ENCODE assay signal across 8 cellular contexts in genomic region chr12:546920-547845, GRCh38.
DNase-seq lines count a peak whose midpoint lies in the region; ATAC-seq and TF ChIP-seq lines count a peak whose summit lies in the region.

No MANE protein-coding gene starts in this region.

- no peaks in the 10 kb centered on the region for H3F3A ChIP-seq in SK-N-SH (replicated peaks; ENCODE audit: insufficient read depth)

- in situ Hi-C loops in G401 (cut with HindIII; ENCODE audit: low sequenced_read_pairs), result no loop called here

- TF ChIP-seq RAD21 in SK-N-SH (IDR thresholded peaks at IDR 0.05; ENCODE audit: low read length), result peak; percentile 97

- intact Hi-C loops in left ventricle myocardium inferior (cut with micrococcal nuclease), result loop anchor here (5.0 kb wide), 1 partner anchor 100 kb away; no protein-coding TSS in a partner anchor

- no peaks in the 10 kb centered on the region for H3K9me2 ChIP-seq in SK-N-SH

- ATAC-seq in GM21515 (IDR thresholded peaks at IDR 0.05; ENCODE audit: unreplicated experiment), result no peak

- no peak overlapping the region for H3K27ac Mint-ChIP-seq in activated naive CD8-positive, alpha-beta T cell treated with anti-CD3 and anti-CD28 coated beads for 36 hours

- DNase-seq in G401 (ENCODE audit: low spot score) (peak; percentile 55), SK-N-SH (peak; percentile 96), left ventricle myocardium inferior (peak; percentile 62), retinal pigment epithelial cell (ENCODE audit: low read depth) (no peak), SHP77 (lab: John Stamatoyannopoulos, UW) (no peak)
- peak; percentile 78 for DNase-seq in activated naive CD8-positive, alpha-beta T cell treated with anti-CD3 and anti-CD28 coated beads for 36 hours

- H3K36me3 ChIP-seq in KMS-11 (ENCODE audit: insufficient read depth) (no peaks in the 10 kb centered on the region), SK-N-SH (replicated peaks in 1 of 2; ENCODE audit: control insufficient read depth in 1 of 2, insufficient read depth in 2 of 2, low read length in 1 of 2) (no peaks in the 10 kb centered on the region), left ventricle myocardium inferior (no peaks in the 10 kb centered on the region)

- peaks cover 6% of the 10 kb centered on the region for H3K4me1 ChIP-seq in KMS-11 (ENCODE audit: low read depth, poor library complexity, severe bottlenecking)
- H3K4me1 ChIP-seq in SK-N-SH (ENCODE audit: control insufficient read depth in 1 of 2, insufficient read depth in 2 of 2, low read depth in 1 of 2, low read length in 1 of 2), result peaks cover 0 to 13% of the 10 kb centered on the region in 2 experiments; a peak in 1 of 4 replicates
- H3K4me1 ChIP-seq in left ventricle myocardium inferior, result peaks cover 65% of the 10 kb centered on the region

- H3K9ac ChIP-seq in KMS-11 (no peak overlapping the region), SK-N-SH (no peak overlapping the region)

- no peak overlapping the region for H3K4me3 Mint-ChIP-seq in activated naive CD8-positive, alpha-beta T cell treated with anti-CD3 and anti-CD28 coated beads for 36 hours

- H3K27me3 ChIP-seq in KMS-11 (ENCODE audit: insufficient read depth, low read depth), result no peaks in the 10 kb centered on the region
- H3K27me3 ChIP-seq in SK-N-SH (ENCODE audit: insufficient read depth), result no peaks in the 10 kb centered on the region; the same call in 1 of the 2 replicates
- peaks cover 14% of the 10 kb centered on the region for H3K27me3 ChIP-seq in left ventricle myocardium inferior (ENCODE audit: low read depth)

- no peak overlapping the region for H3K4me3 ChIP-seq in KMS-11 (IDR thresholded peaks at IDR 0.05; ENCODE audit: insufficient read depth, low read depth, low read length)
- H3K4me3 ChIP-seq in SK-N-SH (ENCODE audit: low read depth in 2 of 2, low read length in 1 of 2), result peak overlapping the region; percentile 28 to 49
- no peak overlapping the region for H3K4me3 ChIP-seq in left ventricle myocardium inferior
- no peak overlapping the region for H3K4me3 ChIP-seq in retinal pigment epithelial cell (ENCODE audit: low read length)

- peaks cover 16% of the 10 kb centered on the region for H3K4me1 Mint-ChIP-seq in activated naive CD8-positive, alpha-beta T cell treated with anti-CD3 and anti-CD28 coated beads for 36 hours

- peaks cover 29% of the 10 kb centered on the region for H3K27me3 Mint-ChIP-seq in activated naive CD8-positive, alpha-beta T cell treated with anti-CD3 and anti-CD28 coated beads for 36 hours

- TF ChIP-seq EP300 in SK-N-SH (IDR thresholded peaks at IDR 0.05; ENCODE audit: borderline replicate concordance in 1 of 2, low read depth in 1 of 2, low read length in 1 of 2), result peak in 1 of 2 experiments; percentile 66; a peak in 2 of 4 replicates

- POLR2A ChIA-PET in SK-N-SH (lab: Yijun Ruan, JAX), result no interaction called here

- H3K36me3 Mint-ChIP-seq in activated naive CD8-positive, alpha-beta T cell treated with anti-CD3 and anti-CD28 coated beads for 36 hours, result no peaks in the 10 kb centered on the region

- peak overlapping the region; percentile 11 for H2AFZ ChIP-seq in KMS-11 (ENCODE audit: low read depth)
- H2AFZ ChIP-seq in SK-N-SH (ENCODE audit: low read depth), result no peak overlapping the region

- H3K9me3 ChIP-seq in SK-N-SH (no peaks in the 10 kb centered on the region), left ventricle myocardium inferior (replicated peaks) (no peaks in the 10 kb centered on the region)

- WGBS in SK-N-SH (ENCODE audit: low lambda C conversion rate), result 18% methylated on average over 40 of the region's 44 CpGs

- H4K20me1 ChIP-seq in KMS-11 (ENCODE audit: insufficient read depth), result no peaks in the 10 kb centered on the region
- H4K20me1 ChIP-seq in SK-N-SH (ENCODE audit: insufficient read depth), result no peaks in the 10 kb centered on the region

- CTCF ChIA-PET in SK-N-SH (lab: Yijun Ruan, JAX), result interaction anchor here (0.6 to 17.8 kb wide), 57 partner anchors 10 to 1069 kb away, joined by 3 to 560 read pairs (median 4); partner anchors contain the start of genes B4GALNT3, CCDC77 and KDM5A

- H3K4me2 ChIP-seq in KMS-11 (peak overlapping the region; percentile 33), SK-N-SH (peak overlapping the region; percentile 60)

- peak; percentile 99 for TF ChIP-seq CTCF in KMS-11 (conservative IDR thresholded peaks at IDR 0.05; ENCODE audit: low read depth, low read length)
- TF ChIP-seq CTCF in SK-N-SH (IDR thresholded peaks at IDR 0.05), result peak; percentile 95
- TF ChIP-seq CTCF in left ventricle myocardium inferior (IDR thresholded peaks at IDR 0.05; ENCODE audit: borderline replicate concordance), result peak; percentile 99
- peak; percentile 95 for TF ChIP-seq CTCF in retinal pigment epithelial cell (conservative IDR thresholded peaks at IDR 0.05; ENCODE audit: low read depth, low read length)

- H3K79me2 ChIP-seq in KMS-11 (ENCODE audit: insufficient read depth, low read depth) (no peaks in the 10 kb centered on the region), SK-N-SH (ENCODE audit: insufficient read depth) (no peaks in the 10 kb centered on the region)

- H3K27ac ChIP-seq in KMS-11 (no peak overlapping the region), SK-N-SH (ENCODE audit: low read depth in 2 of 2, low read length in 1 of 2) (no peak overlapping the region), left ventricle myocardium inferior (replicated peaks) (peak overlapping the region; percentile 89)

- no peaks in the 10 kb centered on the region for H3K9me3 Mint-ChIP-seq in activated naive CD8-positive, alpha-beta T cell treated with anti-CD3 and anti-CD28 coated beads for 36 hours

TF ChIP-seq in SK-N-SH, 30 proteins besides CTCF, POLR2A, EP300 and RAD21:
- TF ChIP-seq RXRA (IDR thresholded peaks at IDR 0.05; ENCODE audit: borderline replicate concordance, low read depth), result no peak
- TF ChIP-seq SMC3 (IDR thresholded peaks at IDR 0.05; ENCODE audit: low read depth, low read length), result peak; percentile 98
- no peak for TF ChIP-seq RFX5 (IDR thresholded peaks at IDR 0.05; ENCODE audit: low read length)
- no peak for TF ChIP-seq FOXJ3 (CRISPR knock-in tag; IDR thresholded peaks at IDR 0.05)
- no peak for TF ChIP-seq JUND (IDR thresholded peaks at IDR 0.05)
- TF ChIP-seq MEF2A (IDR thresholded peaks at IDR 0.05; ENCODE audit: borderline replicate concordance, low read depth), result no peak
- no peak for TF ChIP-seq TEAD4 (IDR thresholded peaks at IDR 0.05; ENCODE audit: borderline replicate concordance, insufficient read depth)
- peak; percentile 13 for TF ChIP-seq CHD2 (IDR thresholded peaks at IDR 0.05; ENCODE audit: low read length, partially characterized antibody)
- no peak for TF ChIP-seq ELF1 (IDR thresholded peaks at IDR 0.05)
TF ChIP-seq in SK-N-SH: peak in this region for 2.

Comparison
In these comparisons a context has a peak if more than half of its experiments do, and no peak if none do; other contexts are left out.
1. DNase-seq: peak in G401 (single experiment), SK-N-SH (single experiment), activated naive CD8-positive, alpha-beta T cell treated with anti-CD3 and anti-CD28 coated beads for 36 hours (single experiment) and left ventricle myocardium inferior (single experiment); none in retinal pigment epithelial cell (single experiment) and SHP77 (0 of 2).
2. H3K4me3 ChIP-seq: peak in SK-N-SH (2 of 2); none in KMS-11 (single experiment), left ventricle myocardium inferior (single experiment) and retinal pigment epithelial cell (single experiment).
3. Peak in every context shown above with its lines, with median percentiles within 50 percentile points of each other: CTCF ChIP-seq.